In the genomic region with DNA sequence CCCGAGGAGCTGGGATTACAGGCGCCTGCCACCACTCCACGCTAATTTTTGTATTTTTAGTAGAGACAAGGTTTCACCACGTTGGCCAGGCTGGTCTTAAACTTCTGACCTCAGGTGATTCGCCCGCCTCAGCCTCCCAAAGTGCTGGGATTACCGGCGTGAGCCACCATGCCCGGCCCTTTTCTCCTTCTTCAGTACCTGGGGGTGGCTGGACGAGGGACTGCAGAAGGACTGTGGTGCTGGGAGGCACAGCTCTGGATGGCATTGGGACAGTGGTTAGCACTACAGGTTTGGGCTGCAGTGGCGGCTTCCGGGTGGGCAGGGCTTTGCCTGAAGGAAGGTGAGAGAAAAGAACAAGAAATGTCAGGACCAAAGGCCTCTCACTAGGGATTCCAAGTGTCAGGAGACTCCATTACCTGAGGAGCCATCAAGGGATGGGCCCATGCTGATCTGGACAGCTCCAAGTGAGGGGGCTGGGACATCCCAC, we compare ENCODE assay signal across 1 cellular context.
TF ChIP-seq lines count a peak whose summit lies in the region.

No MANE protein-coding gene starts in this region.

TF ChIP-seq in GM23338, 12 proteins besides CTCF, POLR2A, EP300 and RAD21 (continued from another document):
- TF ChIP-seq, protein P1, sequence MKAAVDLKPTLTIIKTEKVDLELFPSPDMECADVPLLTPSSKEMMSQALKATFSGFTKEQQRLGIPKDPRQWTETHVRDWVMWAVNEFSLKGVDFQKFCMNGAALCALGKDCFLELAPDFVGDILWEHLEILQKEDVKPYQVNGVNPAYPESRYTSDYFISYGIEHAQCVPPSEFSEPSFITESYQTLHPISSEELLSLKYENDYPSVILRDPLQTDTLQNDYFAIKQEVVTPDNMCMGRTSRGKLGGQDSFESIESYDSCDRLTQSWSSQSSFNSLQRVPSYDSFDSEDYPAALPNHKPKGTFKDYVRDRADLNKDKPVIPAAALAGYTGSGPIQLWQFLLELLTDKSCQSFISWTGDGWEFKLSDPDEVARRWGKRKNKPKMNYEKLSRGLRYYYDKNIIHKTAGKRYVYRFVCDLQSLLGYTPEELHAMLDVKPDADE (IDR thresholded peaks at IDR 0.05): no peak
- TF ChIP-seq EZH2 (IDR thresholded peaks at IDR 0.05; ENCODE audit: low read depth, unreplicated experiment): no peak
- TF ChIP-seq, protein P2, sequence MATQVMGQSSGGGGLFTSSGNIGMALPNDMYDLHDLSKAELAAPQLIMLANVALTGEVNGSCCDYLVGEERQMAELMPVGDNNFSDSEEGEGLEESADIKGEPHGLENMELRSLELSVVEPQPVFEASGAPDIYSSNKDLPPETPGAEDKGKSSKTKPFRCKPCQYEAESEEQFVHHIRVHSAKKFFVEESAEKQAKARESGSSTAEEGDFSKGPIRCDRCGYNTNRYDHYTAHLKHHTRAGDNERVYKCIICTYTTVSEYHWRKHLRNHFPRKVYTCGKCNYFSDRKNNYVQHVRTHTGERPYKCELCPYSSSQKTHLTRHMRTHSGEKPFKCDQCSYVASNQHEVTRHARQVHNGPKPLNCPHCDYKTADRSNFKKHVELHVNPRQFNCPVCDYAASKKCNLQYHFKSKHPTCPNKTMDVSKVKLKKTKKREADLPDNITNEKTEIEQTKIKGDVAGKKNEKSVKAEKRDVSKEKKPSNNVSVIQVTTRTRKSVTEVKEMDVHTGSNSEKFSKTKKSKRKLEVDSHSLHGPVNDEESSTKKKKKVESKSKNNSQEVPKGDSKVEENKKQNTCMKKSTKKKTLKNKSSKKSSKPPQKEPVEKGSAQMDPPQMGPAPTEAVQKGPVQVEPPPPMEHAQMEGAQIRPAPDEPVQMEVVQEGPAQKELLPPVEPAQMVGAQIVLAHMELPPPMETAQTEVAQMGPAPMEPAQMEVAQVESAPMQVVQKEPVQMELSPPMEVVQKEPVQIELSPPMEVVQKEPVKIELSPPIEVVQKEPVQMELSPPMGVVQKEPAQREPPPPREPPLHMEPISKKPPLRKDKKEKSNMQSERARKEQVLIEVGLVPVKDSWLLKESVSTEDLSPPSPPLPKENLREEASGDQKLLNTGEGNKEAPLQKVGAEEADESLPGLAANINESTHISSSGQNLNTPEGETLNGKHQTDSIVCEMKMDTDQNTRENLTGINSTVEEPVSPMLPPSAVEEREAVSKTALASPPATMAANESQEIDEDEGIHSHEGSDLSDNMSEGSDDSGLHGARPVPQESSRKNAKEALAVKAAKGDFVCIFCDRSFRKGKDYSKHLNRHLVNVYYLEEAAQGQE (IDR thresholded peaks at IDR 0.05; ENCODE audit: unreplicated experiment): no peak
- TF ChIP-seq POLR2AphosphoS5 (IDR thresholded peaks at IDR 0.05; ENCODE audit: low read depth): no peak
- TF ChIP-seq, protein P3, sequence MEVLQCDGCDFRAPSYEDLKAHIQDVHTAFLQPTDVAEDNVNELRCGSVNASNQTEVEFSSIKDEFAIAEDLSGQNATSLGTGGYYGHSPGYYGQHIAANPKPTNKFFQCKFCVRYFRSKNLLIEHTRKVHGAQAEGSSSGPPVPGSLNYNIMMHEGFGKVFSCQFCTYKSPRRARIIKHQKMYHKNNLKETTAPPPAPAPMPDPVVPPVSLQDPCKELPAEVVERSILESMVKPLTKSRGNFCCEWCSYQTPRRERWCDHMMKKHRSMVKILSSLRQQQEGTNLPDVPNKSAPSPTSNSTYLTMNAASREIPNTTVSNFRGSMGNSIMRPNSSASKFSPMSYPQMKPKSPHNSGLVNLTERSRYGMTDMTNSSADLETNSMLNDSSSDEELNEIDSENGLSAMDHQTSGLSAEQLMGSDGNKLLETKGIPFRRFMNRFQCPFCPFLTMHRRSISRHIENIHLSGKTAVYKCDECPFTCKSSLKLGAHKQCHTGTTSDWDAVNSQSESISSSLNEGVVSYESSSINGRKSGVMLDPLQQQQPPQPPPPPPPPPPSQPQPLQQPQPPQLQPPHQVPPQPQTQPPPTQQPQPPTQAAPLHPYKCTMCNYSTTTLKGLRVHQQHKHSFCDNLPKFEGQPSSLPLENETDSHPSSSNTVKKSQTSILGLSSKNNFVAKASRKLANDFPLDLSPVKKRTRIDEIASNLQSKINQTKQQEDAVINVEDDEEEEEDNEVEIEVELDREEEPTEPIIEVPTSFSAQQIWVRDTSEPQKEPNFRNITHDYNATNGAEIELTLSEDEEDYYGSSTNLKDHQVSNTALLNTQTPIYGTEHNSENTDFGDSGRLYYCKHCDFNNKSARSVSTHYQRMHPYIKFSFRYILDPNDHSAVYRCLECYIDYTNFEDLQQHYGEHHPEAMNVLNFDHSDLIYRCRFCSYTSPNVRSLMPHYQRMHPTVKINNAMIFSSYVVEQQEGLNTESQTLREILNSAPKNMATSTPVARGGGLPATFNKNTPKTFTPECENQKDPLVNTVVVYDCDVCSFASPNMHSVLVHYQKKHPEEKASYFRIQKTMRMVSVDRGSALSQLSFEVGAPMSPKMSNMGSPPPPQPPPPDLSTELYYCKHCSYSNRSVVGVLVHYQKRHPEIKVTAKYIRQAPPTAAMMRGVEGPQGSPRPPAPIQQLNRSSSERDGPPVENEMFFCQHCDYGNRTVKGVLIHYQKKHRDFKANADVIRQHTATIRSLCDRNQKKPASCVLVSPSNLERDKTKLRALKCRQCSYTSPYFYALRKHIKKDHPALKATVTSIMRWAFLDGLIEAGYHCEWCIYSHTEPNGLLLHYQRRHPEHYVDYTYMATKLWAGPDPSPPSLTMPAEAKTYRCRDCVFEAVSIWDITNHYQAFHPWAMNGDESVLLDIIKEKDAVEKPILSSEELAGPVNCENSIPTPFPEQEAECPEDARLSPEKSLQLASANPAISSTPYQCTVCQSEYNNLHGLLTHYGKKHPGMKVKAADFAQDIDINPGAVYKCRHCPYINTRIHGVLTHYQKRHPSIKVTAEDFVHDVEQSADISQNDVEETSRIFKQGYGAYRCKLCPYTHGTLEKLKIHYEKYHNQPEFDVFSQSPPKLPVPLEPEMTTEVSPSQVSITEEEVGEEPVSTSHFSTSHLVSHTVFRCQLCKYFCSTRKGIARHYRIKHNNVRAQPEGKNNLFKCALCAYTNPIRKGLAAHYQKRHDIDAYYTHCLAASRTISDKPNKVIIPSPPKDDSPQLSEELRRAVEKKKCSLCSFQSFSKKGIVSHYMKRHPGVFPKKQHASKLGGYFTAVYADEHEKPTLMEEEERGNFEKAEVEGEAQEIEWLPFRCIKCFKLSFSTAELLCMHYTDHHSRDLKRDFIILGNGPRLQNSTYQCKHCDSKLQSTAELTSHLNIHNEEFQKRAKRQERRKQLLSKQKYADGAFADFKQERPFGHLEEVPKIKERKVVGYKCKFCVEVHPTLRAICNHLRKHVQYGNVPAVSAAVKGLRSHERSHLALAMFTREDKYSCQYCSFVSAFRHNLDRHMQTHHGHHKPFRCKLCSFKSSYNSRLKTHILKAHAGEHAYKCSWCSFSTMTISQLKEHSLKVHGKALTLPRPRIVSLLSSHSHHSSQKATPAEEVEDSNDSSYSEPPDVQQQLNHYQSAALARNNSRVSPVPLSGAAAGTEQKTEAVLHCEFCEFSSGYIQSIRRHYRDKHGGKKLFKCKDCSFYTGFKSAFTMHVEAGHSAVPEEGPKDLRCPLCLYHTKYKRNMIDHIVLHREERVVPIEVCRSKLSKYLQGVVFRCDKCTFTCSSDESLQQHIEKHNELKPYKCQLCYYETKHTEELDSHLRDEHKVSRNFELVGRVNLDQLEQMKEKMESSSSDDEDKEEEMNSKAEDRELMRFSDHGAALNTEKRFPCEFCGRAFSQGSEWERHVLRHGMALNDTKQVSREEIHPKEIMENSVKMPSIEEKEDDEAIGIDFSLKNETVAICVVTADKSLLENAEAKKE (CRISPR knock-in tag; IDR thresholded peaks at IDR 0.05): no peak
- TF ChIP-seq EZH2phosphoT487 (IDR thresholded peaks at IDR 0.05; ENCODE audit: unreplicated experiment): no peak
- TF ChIP-seq ZNF114 (CRISPR knock-in tag; IDR thresholded peaks at IDR 0.05): no peak
- no peak for TF ChIP-seq ZNF331 (CRISPR knock-in tag; IDR thresholded peaks at IDR 0.05; ENCODE audit: low read depth)
- TF ChIP-seq JUNB (IDR thresholded peaks at IDR 0.05; ENCODE audit: unreplicated experiment): no peak
- no peak for TF ChIP-seq NANOG (IDR thresholded peaks at IDR 0.05; ENCODE audit: borderline replicate concordance)
